In genomic region chr1:25568834-25569598, GRCh38 we compare ENCODE assay signal across 8 cellular contexts. TPM values are rescaled to one million over a fixed set of nuclear protein-coding genes. Genes with fewer than 3 reads are reported as not detected.
DNase-seq lines count a peak whose midpoint lies in the region; ATAC-seq and TF ChIP-seq lines count a peak whose summit lies in the region.

No MANE protein-coding gene starts in this region.

- TF ChIP-seq CTCF in fibroblast of villous mesenchyme (IDR thresholded peaks at IDR 0.05; ENCODE audit: insufficient read depth, low read depth, low read length): no peak

- H3K27ac ChIP-seq in GM23248 (peak overlapping the region; percentile 99), SJSA1 (no peak overlapping the region)

- peak; percentile 85 for ATAC-seq in stimulated activated effector memory CD8-positive, alpha-beta T cell treated with anti-CD3 and anti-CD28 coated beads, Interleukin-12 subunit alpha, Interleukin-12 subunit beta, amount 100 ng/mL, for 72 hours
- ATAC-seq in GM19455 (IDR thresholded peaks at IDR 0.05; ENCODE audit: unreplicated experiment): no peak

- peak overlapping the region; percentile 61 for H2AFZ ChIP-seq in GM23248

- H3K4me1 Mint-ChIP-seq in stimulated activated effector memory CD8-positive, alpha-beta T cell treated with anti-CD3 and anti-CD28 coated beads, Interleukin-12 subunit alpha, Interleukin-12 subunit beta, amount 100 ng/mL, for 72 hours: peaks cover 50% of the 10 kb centered on the region

- no peaks in the 10 kb centered on the region for H3K9me3 Mint-ChIP-seq in stimulated activated effector memory CD8-positive, alpha-beta T cell treated with anti-CD3 and anti-CD28 coated beads, Interleukin-12 subunit alpha, Interleukin-12 subunit beta, amount 100 ng/mL, for 72 hours

- H3K4me1 ChIP-seq in GM23248 (ENCODE audit: insufficient read depth): peaks cover 43% of the 10 kb centered on the region
- peaks cover 19% of the 10 kb centered on the region for H3K4me1 ChIP-seq in SJSA1 (replicated peaks)

- H3K9ac ChIP-seq in GM23248: peak overlapping the region; percentile 92

- in situ Hi-C loops in GM23248 (cut with MboI): no loop called here

- no peaks in the 10 kb centered on the region for H3K9me2 ChIP-seq in GM23248 (ENCODE audit: insufficient read depth)

- no peaks in the 10 kb centered on the region for H3K9me3 ChIP-seq in GM23248 (ENCODE audit: low read depth)
- H3K9me3 ChIP-seq in SJSA1 (replicated peaks): no peaks in the 10 kb centered on the region

- no peaks in the 10 kb centered on the region for H3K36me3 Mint-ChIP-seq in stimulated activated effector memory CD8-positive, alpha-beta T cell treated with anti-CD3 and anti-CD28 coated beads, Interleukin-12 subunit alpha, Interleukin-12 subunit beta, amount 100 ng/mL, for 72 hours

- H3K27me3 ChIP-seq in GM23248 (replicated peaks; ENCODE audit: insufficient read depth) (no peaks in the 10 kb centered on the region), SJSA1 (replicated peaks) (no peaks in the 10 kb centered on the region)

- H3K4me3 ChIP-seq in GM23248 (peak overlapping the region; percentile 51), SJSA1 (no peak overlapping the region), fibroblast of villous mesenchyme (ENCODE audit: low read depth, low read length) (no peak overlapping the region)

- H3F3A ChIP-seq in GM23248 (ENCODE audit: insufficient read depth): peaks cover 36% of the 10 kb centered on the region

- peak overlapping the region; percentile 85 for H3K4me2 ChIP-seq in GM23248 (ENCODE audit: unreplicated experiment)

- H4K20me1 ChIP-seq in GM23248 (ENCODE audit: insufficient read depth): no peaks in the 10 kb centered on the region

- no peaks in the 10 kb centered on the region for H3K79me2 ChIP-seq in GM23248 (ENCODE audit: insufficient read depth)

- WGBS in GM23248 (ENCODE audit: low coverage in 1 of 2, low lambda C conversion rate in 2 of 2, missing lambda C conversion rate in 2 of 2), 2 experiments: 16 to 17% methylated on average over 21 of the region's 21 CpGs

- DNase-seq in GM23248 (peak; percentile 98), SJSA1 (ENCODE audit: low read depth in 1 of 2, low spot score in 2 of 2) (peak; percentile 42 to 80), fibroblast of villous mesenchyme (ENCODE audit: low read depth) (peak; percentile 88), activated gamma-delta T cell (lab: John Stamatoyannopoulos, UW) (no peak), NCI-H446 (lab: John Stamatoyannopoulos, UW) (no peak), NCI-H187 (lab: John Stamatoyannopoulos, UW) (no peak)
- DNase-seq in stimulated activated effector memory CD8-positive, alpha-beta T cell treated with anti-CD3 and anti-CD28 coated beads, Interleukin-12 subunit alpha, Interleukin-12 subunit beta, amount 100 ng/mL, for 72 hours (ENCODE audit: low spot score in 2 of 2): no peak

- H3K27ac Mint-ChIP-seq in stimulated activated effector memory CD8-positive, alpha-beta T cell treated with anti-CD3 and anti-CD28 coated beads, Interleukin-12 subunit alpha, Interleukin-12 subunit beta, amount 100 ng/mL, for 72 hours: no peak overlapping the region

- H3K36me3 ChIP-seq in GM23248 (ENCODE audit: low read depth) (no peaks in the 10 kb centered on the region), SJSA1 (no peaks in the 10 kb centered on the region)

- H3K4me3 Mint-ChIP-seq in stimulated activated effector memory CD8-positive, alpha-beta T cell treated with anti-CD3 and anti-CD28 coated beads, Interleukin-12 subunit alpha, Interleukin-12 subunit beta, amount 100 ng/mL, for 72 hours: no peak overlapping the region

RNA-seq across cellular contexts. Expression of gene LDLRAP1, which starts 25.6 kb away (rescaled TPM):
- total RNA-seq in GM23248 (2014; rRNA removed; shearing (Covaris generic)): 22.5 and 23.6 TPM in 2 replicates
- polyA plus RNA-seq in GM23248 (2016; fragmentation: Nextera tagmentation; extraction: Ambion mirVana): 26.9 and 29.5 TPM in 2 replicates
- total RNA-seq in SJSA1 (2014; rRNA removed; shearing (Covaris generic)): 10.4 and 11.8 TPM in 2 replicates
- total RNA-seq in fibroblast of villous mesenchyme: 18.4 and 24.6 TPM in 2 replicates

RNA-seq across cellular contexts. Expression of gene MAN1C1, which starts 47.6 kb away (rescaled TPM):
- total RNA-seq in GM23248 (2014; rRNA removed; shearing (Covaris generic)): 0.51 and 1.1 TPM in 2 replicates
- polyA plus RNA-seq in GM23248 (2016; fragmentation: Nextera tagmentation; extraction: Ambion mirVana): 0.29 and 0.43 TPM in 2 replicates
- total RNA-seq in SJSA1 (2014; rRNA removed; shearing (Covaris generic)): not detected in 2 replicates
- total RNA-seq in fibroblast of villous mesenchyme: 3.9 and 5.2 TPM in 2 replicates

Comparison
In these comparisons a context has a peak if more than half of its experiments do, and no peak if none do; other contexts are left out.
1. DNase-seq: peak in GM23248 (single experiment), SJSA1 (2 of 2) and fibroblast of villous mesenchyme (single experiment); none in stimulated activated effector memory CD8-positive, alpha-beta T cell treated with anti-CD3 and anti-CD28 coated beads, Interleukin-12 subunit alpha, Interleukin-12 subunit beta, amount 100 ng/mL, for 72 hours (0 of 2), activated gamma-delta T cell (single experiment), NCI-H446 (0 of 2) and NCI-H187 (0 of 2).